In genomic region chr2:65901809-65902208, GRCh38 we compare ENCODE assay signal across 32 cellular contexts.
DNase-seq lines count a peak whose midpoint lies in the region; ATAC-seq and TF ChIP-seq lines count a peak whose summit lies in the region.
"Had no signal": no experiment of that assay in that cellular context is flagged by ENCODE, and none has a peak within 500 bp of the region (broad histone marks: within the 10 kb centered on the region; RNA-seq: fewer than 3 reads in every experiment).

No MANE protein-coding gene starts in this region.

- no peak overlapping the region for H3K4me3 ChIP-seq in AG10803 (ENCODE audit: low read length)
- H3K4me3 ChIP-seq: adrenal gland, body of pancreas, dorsolateral prefrontal cortex, pancreas, SJSA1, spleen, testis, uterus had no signal

- no peak for TF ChIP-seq CTCF in AG10803 (conservative IDR thresholded peaks at IDR 0.05; ENCODE audit: low read length)

- no peaks in the 10 kb centered on the region for H3K36me3 Mint-ChIP-seq in stimulated activated naive B cell treated with anti-CD40 and anti-IgM and Interleukin-4, amounts not matched to agents 10 μg/mL and 1 μg/mL and 100 μg/mL, for 72 hours
- H3K36me3 Mint-ChIP-seq: activated naive CD4-positive, alpha-beta T cell treated with anti-CD3 and anti-CD28 coated beads, Interleukin-2, amount 10 ng/mL, durations not matched to agents 7 days and 5 days had no signal

- no peak overlapping the region for H3K4me3 Mint-ChIP-seq in stimulated activated naive B cell treated with anti-CD40 and anti-IgM and Interleukin-4, amounts not matched to agents 10 μg/mL and 1 μg/mL and 100 μg/mL, for 72 hours
- H3K4me3 Mint-ChIP-seq: activated CD8-positive, alpha-beta T cell treated with anti-CD3 and anti-CD28 coated beads for 36 hours; activated naive CD4-positive, alpha-beta T cell treated with anti-CD3 and anti-CD28 coated beads, Interleukin-2, amount 10 ng/mL, durations not matched to agents 7 days and 5 days; B cell; stimulated activated naive CD8-positive, alpha-beta T cell treated with anti-CD3 and anti-CD28 coated beads, Interleukin-15, Interleukin-2, amounts not matched to agents 100 ng/mL and 50 ng/mL, for 24 hours; T-helper 17 cell had no signal

- DNase-seq in AG10803 (ENCODE audit: low read depth) (peak; percentile 5), Kasumi-1 (lab: John Stamatoyannopoulos, UW) (peak; percentile 55 to 65), UCSD-AML1 (lab: John Stamatoyannopoulos, UW; ENCODE audit: unreplicated experiment) (peak; percentile 30), medulla oblongata (ENCODE audit: extremely low spot score) (peak; percentile 74), caudate nucleus (lab: John Stamatoyannopoulos, UW) (no peak), islet precursor cell (no peak), occipital lobe (lab: John Stamatoyannopoulos, UW) (no peak)
- DNase-seq in stimulated activated naive B cell treated with anti-CD40 and anti-IgM and Interleukin-4, amounts not matched to agents 10 μg/mL and 1 μg/mL and 100 μg/mL, for 72 hours = no peak
- DNase-seq: activated CD8-positive, alpha-beta T cell treated with anti-CD3 and anti-CD28 coated beads for 36 hours; activated naive CD4-positive, alpha-beta T cell treated with anti-CD3 and anti-CD28 coated beads, Interleukin-2, amount 10 ng/mL, durations not matched to agents 7 days and 5 days; body of pancreas; DMS 273 treated with DMSO at 0.1 percent for 48 hours; dorsolateral prefrontal cortex; foreskin melanocyte; H7; kidney glomerular epithelial cell; mammary epithelial cell; NCI-H1417; NCI-H2029 treated with DMSO at 0.1 percent for 48 hours; NCI-H226; NCI-H69; pancreas; retina; spleen; stimulated activated CD4-positive, alpha-beta T cell treated with anti-CD3 and anti-CD28 coated beads, Interleukin-2, amount 100 ng/mL, for 24 hours; T-helper 17 cell; testis; uterus had no signal

- H3K27ac Mint-ChIP-seq in stimulated activated naive B cell treated with anti-CD40 and anti-IgM and Interleukin-4, amounts not matched to agents 10 μg/mL and 1 μg/mL and 100 μg/mL, for 72 hours = no peak overlapping the region
- H3K27ac Mint-ChIP-seq: activated CD8-positive, alpha-beta T cell treated with anti-CD3 and anti-CD28 coated beads for 36 hours; activated naive CD4-positive, alpha-beta T cell treated with anti-CD3 and anti-CD28 coated beads, Interleukin-2, amount 10 ng/mL, durations not matched to agents 7 days and 5 days; B cell; stimulated activated naive CD8-positive, alpha-beta T cell treated with anti-CD3 and anti-CD28 coated beads, Interleukin-15, Interleukin-2, amounts not matched to agents 100 ng/mL and 50 ng/mL, for 24 hours; T-helper 17 cell had no signal

- H3K27me3 Mint-ChIP-seq in stimulated activated naive B cell treated with anti-CD40 and anti-IgM and Interleukin-4, amounts not matched to agents 10 μg/mL and 1 μg/mL and 100 μg/mL, for 72 hours = peaks cover 13 to 17% of the 10 kb centered on the region in 2 donors
- H3K27me3 Mint-ChIP-seq: activated naive CD4-positive, alpha-beta T cell treated with anti-CD3 and anti-CD28 coated beads, Interleukin-2, amount 10 ng/mL, durations not matched to agents 7 days and 5 days; stimulated activated naive CD8-positive, alpha-beta T cell treated with anti-CD3 and anti-CD28 coated beads, Interleukin-15, Interleukin-2, amounts not matched to agents 100 ng/mL and 50 ng/mL, for 24 hours; T-helper 17 cell had no signal

- no peak overlapping the region for H3K27ac ChIP-seq in caudate nucleus (ENCODE audit: low read depth, low read length)
- H3K27ac ChIP-seq: adrenal gland, body of pancreas, dorsolateral prefrontal cortex, pancreas, SJSA1, spleen, testis, uterus had no signal

- H3K4me1 Mint-ChIP-seq in stimulated activated naive B cell treated with anti-CD40 and anti-IgM and Interleukin-4, amounts not matched to agents 10 μg/mL and 1 μg/mL and 100 μg/mL, for 72 hours = no peaks in the 10 kb centered on the region
- H3K4me1 Mint-ChIP-seq: activated naive CD4-positive, alpha-beta T cell treated with anti-CD3 and anti-CD28 coated beads, Interleukin-2, amount 10 ng/mL, durations not matched to agents 7 days and 5 days; B cell; T-helper 17 cell had no signal

- ATAC-seq in stimulated activated naive B cell treated with anti-CD40 and anti-IgM and Interleukin-4, amounts not matched to agents 10 μg/mL and 1 μg/mL and 100 μg/mL, for 72 hours (replicated peaks) = no peak
- ATAC-seq: activated CD8-positive, alpha-beta T cell treated with anti-CD3 and anti-CD28 coated beads for 36 hours; body of pancreas; T-helper 17 cell had no signal

- peaks cover 2 to 6% of the 10 kb centered on the region in 2 donors for H3K9me3 Mint-ChIP-seq in stimulated activated naive B cell treated with anti-CD40 and anti-IgM and Interleukin-4, amounts not matched to agents 10 μg/mL and 1 μg/mL and 100 μg/mL, for 72 hours
- H3K9me3 Mint-ChIP-seq: activated CD8-positive, alpha-beta T cell treated with anti-CD3 and anti-CD28 coated beads for 36 hours; activated naive CD4-positive, alpha-beta T cell treated with anti-CD3 and anti-CD28 coated beads, Interleukin-2, amount 10 ng/mL, durations not matched to agents 7 days and 5 days had no signal

Comparison
In these comparisons a context has a peak if more than half of its experiments do, and no peak if none do; other contexts are left out.
1. DNase-seq: peak in AG10803 (single experiment), Kasumi-1 (2 of 2), UCSD-AML1 (single experiment) and medulla oblongata (single experiment); none in caudate nucleus (0 of 61), stimulated activated naive B cell treated with anti-CD40 and anti-IgM and Interleukin-4, amounts not matched to agents 10 μg/mL and 1 μg/mL and 100 μg/mL, for 72 hours (single experiment), islet precursor cell (single experiment) and occipital lobe (single experiment).